In genomic region chr12:114628199-114628598, GRCh38 we compare ENCODE assay signal across 2 cellular contexts.
TF ChIP-seq lines count a peak whose summit lies in the region.

No MANE protein-coding gene starts in this region.

TF ChIP-seq in A549, 52 proteins besides CTCF, POLR2A, EP300 and RAD21:
- TF ChIP-seq RCOR1 (IDR thresholded peaks at IDR 0.05; ENCODE audit: low read depth, low read length) (no peak), FOSB (CRISPR knock-in tag; IDR thresholded peaks at IDR 0.05) (no peak), ZC3H11A (IDR thresholded peaks at IDR 0.05) (no peak), NPAS2 (CRISPR knock-in tag; IDR thresholded peaks at IDR 0.05; ENCODE audit: borderline replicate concordance) (no peak), RARB (CRISPR knock-in tag; IDR thresholded peaks at IDR 0.05) (no peak), JUNB (IDR thresholded peaks at IDR 0.05) (no peak), RNF2 (IDR thresholded peaks at IDR 0.05; ENCODE audit: borderline replicate concordance, low read depth) (no peak), KDM5A (IDR thresholded peaks at IDR 0.05) (no peak), ZNF302 (CRISPR knock-in tag; IDR thresholded peaks at IDR 0.05) (no peak)
- TF ChIP-seq, protein P1, sequence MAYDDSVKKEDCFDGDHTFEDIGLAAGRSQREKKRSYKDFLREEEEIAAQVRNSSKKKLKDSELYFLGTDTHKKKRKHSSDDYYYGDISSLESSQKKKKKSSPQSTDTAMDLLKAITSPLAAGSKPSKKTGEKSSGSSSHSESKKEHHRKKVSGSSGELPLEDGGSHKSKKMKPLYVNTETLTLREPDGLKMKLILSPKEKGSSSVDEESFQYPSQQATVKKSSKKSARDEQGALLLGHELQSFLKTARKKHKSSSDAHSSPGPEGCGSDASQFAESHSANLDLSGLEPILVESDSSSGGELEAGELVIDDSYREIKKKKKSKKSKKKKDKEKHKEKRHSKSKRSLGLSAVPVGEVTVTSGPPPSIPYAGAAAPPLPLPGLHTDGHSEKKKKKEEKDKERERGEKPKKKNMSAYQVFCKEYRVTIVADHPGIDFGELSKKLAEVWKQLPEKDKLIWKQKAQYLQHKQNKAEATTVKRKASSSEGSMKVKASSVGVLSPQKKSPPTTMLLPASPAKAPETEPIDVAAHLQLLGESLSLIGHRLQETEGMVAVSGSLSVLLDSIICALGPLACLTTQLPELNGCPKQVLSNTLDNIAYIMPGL (CRISPR knock-in tag; IDR thresholded peaks at IDR 0.05; ENCODE audit: borderline replicate concordance), result no peak

TF ChIP-seq in GM23338, 12 proteins besides CTCF, POLR2A, EP300 and RAD21:
- TF ChIP-seq, protein P2, sequence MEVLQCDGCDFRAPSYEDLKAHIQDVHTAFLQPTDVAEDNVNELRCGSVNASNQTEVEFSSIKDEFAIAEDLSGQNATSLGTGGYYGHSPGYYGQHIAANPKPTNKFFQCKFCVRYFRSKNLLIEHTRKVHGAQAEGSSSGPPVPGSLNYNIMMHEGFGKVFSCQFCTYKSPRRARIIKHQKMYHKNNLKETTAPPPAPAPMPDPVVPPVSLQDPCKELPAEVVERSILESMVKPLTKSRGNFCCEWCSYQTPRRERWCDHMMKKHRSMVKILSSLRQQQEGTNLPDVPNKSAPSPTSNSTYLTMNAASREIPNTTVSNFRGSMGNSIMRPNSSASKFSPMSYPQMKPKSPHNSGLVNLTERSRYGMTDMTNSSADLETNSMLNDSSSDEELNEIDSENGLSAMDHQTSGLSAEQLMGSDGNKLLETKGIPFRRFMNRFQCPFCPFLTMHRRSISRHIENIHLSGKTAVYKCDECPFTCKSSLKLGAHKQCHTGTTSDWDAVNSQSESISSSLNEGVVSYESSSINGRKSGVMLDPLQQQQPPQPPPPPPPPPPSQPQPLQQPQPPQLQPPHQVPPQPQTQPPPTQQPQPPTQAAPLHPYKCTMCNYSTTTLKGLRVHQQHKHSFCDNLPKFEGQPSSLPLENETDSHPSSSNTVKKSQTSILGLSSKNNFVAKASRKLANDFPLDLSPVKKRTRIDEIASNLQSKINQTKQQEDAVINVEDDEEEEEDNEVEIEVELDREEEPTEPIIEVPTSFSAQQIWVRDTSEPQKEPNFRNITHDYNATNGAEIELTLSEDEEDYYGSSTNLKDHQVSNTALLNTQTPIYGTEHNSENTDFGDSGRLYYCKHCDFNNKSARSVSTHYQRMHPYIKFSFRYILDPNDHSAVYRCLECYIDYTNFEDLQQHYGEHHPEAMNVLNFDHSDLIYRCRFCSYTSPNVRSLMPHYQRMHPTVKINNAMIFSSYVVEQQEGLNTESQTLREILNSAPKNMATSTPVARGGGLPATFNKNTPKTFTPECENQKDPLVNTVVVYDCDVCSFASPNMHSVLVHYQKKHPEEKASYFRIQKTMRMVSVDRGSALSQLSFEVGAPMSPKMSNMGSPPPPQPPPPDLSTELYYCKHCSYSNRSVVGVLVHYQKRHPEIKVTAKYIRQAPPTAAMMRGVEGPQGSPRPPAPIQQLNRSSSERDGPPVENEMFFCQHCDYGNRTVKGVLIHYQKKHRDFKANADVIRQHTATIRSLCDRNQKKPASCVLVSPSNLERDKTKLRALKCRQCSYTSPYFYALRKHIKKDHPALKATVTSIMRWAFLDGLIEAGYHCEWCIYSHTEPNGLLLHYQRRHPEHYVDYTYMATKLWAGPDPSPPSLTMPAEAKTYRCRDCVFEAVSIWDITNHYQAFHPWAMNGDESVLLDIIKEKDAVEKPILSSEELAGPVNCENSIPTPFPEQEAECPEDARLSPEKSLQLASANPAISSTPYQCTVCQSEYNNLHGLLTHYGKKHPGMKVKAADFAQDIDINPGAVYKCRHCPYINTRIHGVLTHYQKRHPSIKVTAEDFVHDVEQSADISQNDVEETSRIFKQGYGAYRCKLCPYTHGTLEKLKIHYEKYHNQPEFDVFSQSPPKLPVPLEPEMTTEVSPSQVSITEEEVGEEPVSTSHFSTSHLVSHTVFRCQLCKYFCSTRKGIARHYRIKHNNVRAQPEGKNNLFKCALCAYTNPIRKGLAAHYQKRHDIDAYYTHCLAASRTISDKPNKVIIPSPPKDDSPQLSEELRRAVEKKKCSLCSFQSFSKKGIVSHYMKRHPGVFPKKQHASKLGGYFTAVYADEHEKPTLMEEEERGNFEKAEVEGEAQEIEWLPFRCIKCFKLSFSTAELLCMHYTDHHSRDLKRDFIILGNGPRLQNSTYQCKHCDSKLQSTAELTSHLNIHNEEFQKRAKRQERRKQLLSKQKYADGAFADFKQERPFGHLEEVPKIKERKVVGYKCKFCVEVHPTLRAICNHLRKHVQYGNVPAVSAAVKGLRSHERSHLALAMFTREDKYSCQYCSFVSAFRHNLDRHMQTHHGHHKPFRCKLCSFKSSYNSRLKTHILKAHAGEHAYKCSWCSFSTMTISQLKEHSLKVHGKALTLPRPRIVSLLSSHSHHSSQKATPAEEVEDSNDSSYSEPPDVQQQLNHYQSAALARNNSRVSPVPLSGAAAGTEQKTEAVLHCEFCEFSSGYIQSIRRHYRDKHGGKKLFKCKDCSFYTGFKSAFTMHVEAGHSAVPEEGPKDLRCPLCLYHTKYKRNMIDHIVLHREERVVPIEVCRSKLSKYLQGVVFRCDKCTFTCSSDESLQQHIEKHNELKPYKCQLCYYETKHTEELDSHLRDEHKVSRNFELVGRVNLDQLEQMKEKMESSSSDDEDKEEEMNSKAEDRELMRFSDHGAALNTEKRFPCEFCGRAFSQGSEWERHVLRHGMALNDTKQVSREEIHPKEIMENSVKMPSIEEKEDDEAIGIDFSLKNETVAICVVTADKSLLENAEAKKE (CRISPR knock-in tag; IDR thresholded peaks at IDR 0.05), result no peak
- TF ChIP-seq POLR2AphosphoS5 (IDR thresholded peaks at IDR 0.05; ENCODE audit: low read depth) (no peak), ZNF114 (CRISPR knock-in tag; IDR thresholded peaks at IDR 0.05) (no peak), ZNF331 (CRISPR knock-in tag; IDR thresholded peaks at IDR 0.05; ENCODE audit: low read depth) (no peak), CREB1 (CRISPR knock-in tag; IDR thresholded peaks at IDR 0.05; ENCODE audit: low read depth) (no peak), STAT1 (IDR thresholded peaks at IDR 0.05; ENCODE audit: unreplicated experiment) (no peak), EZH2phosphoT487 (IDR thresholded peaks at IDR 0.05; ENCODE audit: unreplicated experiment) (no peak), REST (IDR thresholded peaks at IDR 0.05; ENCODE audit: unreplicated experiment) (no peak), NANOG (IDR thresholded peaks at IDR 0.05; ENCODE audit: borderline replicate concordance) (no peak), EZH2 (IDR thresholded peaks at IDR 0.05; ENCODE audit: low read depth, unreplicated experiment) (no peak), JUNB (IDR thresholded peaks at IDR 0.05; ENCODE audit: unreplicated experiment) (no peak)
- TF ChIP-seq, protein P3, sequence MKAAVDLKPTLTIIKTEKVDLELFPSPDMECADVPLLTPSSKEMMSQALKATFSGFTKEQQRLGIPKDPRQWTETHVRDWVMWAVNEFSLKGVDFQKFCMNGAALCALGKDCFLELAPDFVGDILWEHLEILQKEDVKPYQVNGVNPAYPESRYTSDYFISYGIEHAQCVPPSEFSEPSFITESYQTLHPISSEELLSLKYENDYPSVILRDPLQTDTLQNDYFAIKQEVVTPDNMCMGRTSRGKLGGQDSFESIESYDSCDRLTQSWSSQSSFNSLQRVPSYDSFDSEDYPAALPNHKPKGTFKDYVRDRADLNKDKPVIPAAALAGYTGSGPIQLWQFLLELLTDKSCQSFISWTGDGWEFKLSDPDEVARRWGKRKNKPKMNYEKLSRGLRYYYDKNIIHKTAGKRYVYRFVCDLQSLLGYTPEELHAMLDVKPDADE (IDR thresholded peaks at IDR 0.05), result no peak
